Comparison of ENCODE assay signal across 1 cellular context in genomic region chr15:89408512-89409183, GRCh38.
TF ChIP-seq lines count a peak whose summit lies in the region.

No MANE protein-coding gene starts in this region.

TF ChIP-seq in H1, 55 proteins besides CTCF, POLR2A, EP300 and RAD21 (continued from another document):
- TF ChIP-seq RNF2 (IDR thresholded peaks at IDR 0.05; ENCODE audit: borderline replicate concordance, low read depth, low read length, missing control alignments, poor library complexity, severe bottlenecking) (peak; percentile 70), SUZ12 (IDR thresholded peaks at IDR 0.05; ENCODE audit: low read length) (no peak), ZNF274 (IDR thresholded peaks at IDR 0.05; ENCODE audit: borderline replicate concordance, extremely low read depth, low read length) (no peak)
